8 cellular contexts compared by ENCODE assay signal in genomic region chr1:113388621-113389355, GRCh38. TPM values are rescaled to one million over a fixed set of nuclear protein-coding genes. Genes with fewer than 3 reads are reported as not detected.
DNase-seq lines count a peak whose midpoint lies in the region; ATAC-seq and TF ChIP-seq lines count a peak whose summit lies in the region.

No MANE protein-coding gene starts in this region.

- H3K27me3 Mint-ChIP-seq in activated naive CD4-positive, alpha-beta T cell treated with anti-CD3 and anti-CD28 coated beads, Interleukin-2, amount 10 ng/mL, durations not matched to agents 7 days and 5 days: peaks cover 35% of the 10 kb centered on the region
- peaks cover 6% of the 10 kb centered on the region for H3K27me3 Mint-ChIP-seq in endodermal cell (ENCODE audit: insufficient read depth)

- peaks cover 3% of the 10 kb centered on the region for H4K20me1 ChIP-seq in osteoblast (ENCODE audit: insufficient read depth, low read length)

- 55 to 67% methylated on average over 7 to 8 of the region's 8 CpGs for WGBS in endodermal cell (ENCODE audit: insufficient coverage in 1 of 2, insufficient read length in 1 of 2), 2 experiments

- H3K4me1 Mint-ChIP-seq in activated naive CD4-positive, alpha-beta T cell treated with anti-CD3 and anti-CD28 coated beads, Interleukin-2, amount 10 ng/mL, durations not matched to agents 7 days and 5 days: peaks cover 33% of the 10 kb centered on the region
- peaks cover 26% of the 10 kb centered on the region for H3K4me1 Mint-ChIP-seq in endodermal cell

- H3K9ac ChIP-seq in endodermal cell (ENCODE audit: extremely low read depth, low read length, poor library complexity, severe bottlenecking): no peak overlapping the region

- no peaks in the 10 kb centered on the region for H3K27me3 ChIP-seq in endodermal cell (ENCODE audit: control insufficient read depth, insufficient read depth, low read length, poor library complexity, severe bottlenecking)
- H3K27me3 ChIP-seq in osteoblast (ENCODE audit: insufficient read depth, low read length): no peaks in the 10 kb centered on the region

- H3K36me3 ChIP-seq in endodermal cell (ENCODE audit: control insufficient read depth, insufficient read depth, low read length) (no peaks in the 10 kb centered on the region), osteoblast (ENCODE audit: insufficient read depth, low read length) (no peaks in the 10 kb centered on the region)

- peaks cover 25% of the 10 kb centered on the region for H3K79me2 ChIP-seq in osteoblast (ENCODE audit: insufficient read depth, low read length)

- peak overlapping the region; percentile 50 for H3K27ac Mint-ChIP-seq in activated naive CD4-positive, alpha-beta T cell treated with anti-CD3 and anti-CD28 coated beads, Interleukin-2, amount 10 ng/mL, durations not matched to agents 7 days and 5 days
- H3K27ac Mint-ChIP-seq in endodermal cell: no peak overlapping the region

- peak overlapping the region; percentile 99 for H2AFZ ChIP-seq in osteoblast (ENCODE audit: low read length)

- H3K9me3 ChIP-seq in endodermal cell (ENCODE audit: control insufficient read depth, low read length): peaks cover 15% of the 10 kb centered on the region
- no peaks in the 10 kb centered on the region for H3K9me3 ChIP-seq in osteoblast (ENCODE audit: low read depth, low read length)

- CTCF ChIA-PET in activated naive CD4-positive, alpha-beta T cell treated with anti-CD3 and anti-CD28 coated beads, Interleukin-2, amount 10 ng/mL, durations not matched to agents 7 days and 5 days (lab: Charles Lee): interaction anchor here (0.6 to 1.3 kb wide), 3 partner anchors 247 to 316 kb away, joined by 3 to 4 read pairs (median 3); partner anchors contain the start of gene LRIG2

- H3K4me3 Mint-ChIP-seq in activated naive CD4-positive, alpha-beta T cell treated with anti-CD3 and anti-CD28 coated beads, Interleukin-2, amount 10 ng/mL, durations not matched to agents 7 days and 5 days: peak overlapping the region; percentile 84
- peak overlapping the region; percentile 84 for H3K4me3 Mint-ChIP-seq in endodermal cell

- no peaks in the 10 kb centered on the region for H3K36me3 Mint-ChIP-seq in activated naive CD4-positive, alpha-beta T cell treated with anti-CD3 and anti-CD28 coated beads, Interleukin-2, amount 10 ng/mL, durations not matched to agents 7 days and 5 days
- no peaks in the 10 kb centered on the region for H3K36me3 Mint-ChIP-seq in endodermal cell (ENCODE audit: low read depth)

- DNase-seq in activated naive CD4-positive, alpha-beta T cell treated with anti-CD3 and anti-CD28 coated beads, Interleukin-2, amount 10 ng/mL, durations not matched to agents 7 days and 5 days: peak; percentile 23
- no peak for DNase-seq in activated naive CD4-positive, alpha-beta T cell (lab: John Stamatoyannopoulos, UW)
- DNase-seq in SHP77 treated with DMSO at 0.1 percent for 48 hours (lab: John Stamatoyannopoulos, UW) (peak; percentile 72), endodermal cell (peak; percentile 56), osteoblast (ENCODE audit: insufficient read length, low spot score, missing footprints) (peak; percentile 35), AG20443 (ENCODE audit: low spot score) (no peak), NOMO-1 treated with DMSO at 0.1 percent for 48 hours (lab: John Stamatoyannopoulos, UW; ENCODE audit: unreplicated experiment) (no peak)

- peak overlapping the region; percentile 88 for H3K4me3 ChIP-seq in endodermal cell (ENCODE audit: low read length)
- peak overlapping the region; percentile 87 for H3K4me3 ChIP-seq in osteoblast (ENCODE audit: insufficient read depth, low read length)

- TF ChIP-seq CTCF in endodermal cell (conservative IDR thresholded peaks at IDR 0.05) (peak; percentile 21), osteoblast (IDR thresholded peaks at IDR 0.05; ENCODE audit: extremely low read depth, low read depth, low read length) (no peak)

- H3K27ac ChIP-seq in endodermal cell (ENCODE audit: low read depth, low read length) (peak overlapping the region; percentile 16), osteoblast (ENCODE audit: low read depth, low read length) (peak overlapping the region; percentile 65)

- H3K4me1 ChIP-seq in endodermal cell (ENCODE audit: control insufficient read depth, insufficient read depth, low read length) (peaks cover 7% of the 10 kb centered on the region), osteoblast (ENCODE audit: insufficient read depth, low read length) (peaks cover 23% of the 10 kb centered on the region)

- H3K4me2 ChIP-seq in osteoblast (ENCODE audit: insufficient read depth, low read length): peak overlapping the region; percentile 100

- peaks cover 6% of the 10 kb centered on the region for H3K9me3 Mint-ChIP-seq in activated naive CD4-positive, alpha-beta T cell treated with anti-CD3 and anti-CD28 coated beads, Interleukin-2, amount 10 ng/mL, durations not matched to agents 7 days and 5 days
- peaks cover 18% of the 10 kb centered on the region for H3K9me3 Mint-ChIP-seq in endodermal cell

- no peak for ATAC-seq in GM21723 (IDR thresholded peaks at IDR 0.05; ENCODE audit: unreplicated experiment)

RNA-seq across cellular contexts. Expression of gene MAGI3, which starts 1.5 kb away (rescaled TPM):
- total RNA-seq in endodermal cell: 10 to 100 TPM; 27.1 to 27.4 TPM
- 16.3 TPM for polyA plus RNA-seq in endodermal cell (2013, experiment 1 of 2)
- polyA plus RNA-seq in endodermal cell (2013, experiment 2 of 2): 18.6 TPM
- total RNA-seq in osteoblast: 7.2 and 8.3 TPM in 2 replicates

Comparison
In these comparisons a context has a peak if more than half of its experiments do, and no peak if none do; other contexts are left out.
1. DNase-seq: peak in activated naive CD4-positive, alpha-beta T cell treated with anti-CD3 and anti-CD28 coated beads, Interleukin-2, amount 10 ng/mL, durations not matched to agents 7 days and 5 days (single experiment), SHP77 treated with DMSO at 0.1 percent for 48 hours (single experiment), endodermal cell (single experiment) and osteoblast (single experiment); none in activated naive CD4-positive, alpha-beta T cell (0 of 4), AG20443 (single experiment) and NOMO-1 treated with DMSO at 0.1 percent for 48 hours (single experiment).